In the genomic region with DNA sequence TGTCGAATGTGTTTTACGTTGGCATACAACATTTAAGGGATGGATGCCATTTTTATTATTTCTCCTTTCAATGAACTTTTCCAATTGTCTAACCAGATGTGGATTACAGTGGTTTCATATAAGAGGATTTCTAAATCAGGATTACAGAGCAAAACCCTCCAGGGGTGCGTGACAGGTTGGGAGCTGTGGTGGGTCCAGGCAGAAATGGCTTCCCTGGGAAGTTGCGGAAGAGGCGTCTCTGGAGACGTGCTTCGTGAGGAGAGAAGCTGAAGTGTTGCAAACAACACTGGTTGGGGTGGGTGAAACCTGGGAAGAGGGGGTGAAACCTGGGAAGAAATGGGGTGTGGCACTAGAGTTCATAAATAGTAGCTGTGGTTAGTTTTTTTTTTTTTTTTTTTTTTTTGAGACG, we compare ENCODE assay signal across 20 cellular contexts. TPM values are rescaled to one million over a fixed set of nuclear protein-coding genes. Genes with fewer than 3 reads are reported as not detected.
DNase-seq lines count a peak whose midpoint lies in the region; ATAC-seq and TF ChIP-seq lines count a peak whose summit lies in the region.
"Had no signal": no experiment of that assay in that cellular context is flagged by ENCODE, and none has a peak within 500 bp of the region (broad histone marks: within the 10 kb centered on the region; RNA-seq: fewer than 3 reads in every experiment).

No MANE protein-coding gene starts in this region.

- H3K4me3 Mint-ChIP-seq in stimulated activated naive CD8-positive, alpha-beta T cell treated with anti-CD3 and anti-CD28 coated beads, Interleukin-15, Interleukin-2, amounts not matched to agents 100 ng/mL and 50 ng/mL, for 24 hours = no peak overlapping the region
- H3K4me3 Mint-ChIP-seq: activated naive CD4-positive, alpha-beta T cell treated with anti-CD3 and anti-CD28 coated beads, Interleukin-2, amount 10 ng/mL, durations not matched to agents 7 days and 5 days had no signal

- no peaks in the 10 kb centered on the region for H3K27me3 ChIP-seq in brain microvascular endothelial cell (replicated peaks)
- no peaks in the 10 kb centered on the region for H3K27me3 ChIP-seq in osteoblast (ENCODE audit: insufficient read depth, low read length)
- H3K27me3 ChIP-seq in stomach = no peaks in the 10 kb centered on the region
- H3K27me3 ChIP-seq: upper lobe of left lung had no signal

- peak overlapping the region; percentile 34 for H3K4me2 ChIP-seq in osteoblast (ENCODE audit: insufficient read depth, low read length)

- H3K27ac ChIP-seq in brain microvascular endothelial cell (peak overlapping the region; percentile 19), osteoblast (ENCODE audit: low read depth, low read length) (peak overlapping the region; percentile 95), stomach (peak overlapping the region in 2 of 5 donors; percentile 61 to 65)

- WGBS in stomach, 5 donors = 64 to 83% (median 75%) methylated on average over 7 to 8 of the region's 8 CpGs

- H3K27me3 Mint-ChIP-seq in stimulated activated naive CD8-positive, alpha-beta T cell treated with anti-CD3 and anti-CD28 coated beads, Interleukin-15, Interleukin-2, amounts not matched to agents 100 ng/mL and 50 ng/mL, for 24 hours = no peaks in the 10 kb centered on the region

- no peak overlapping the region for H3K4me3 ChIP-seq in brain microvascular endothelial cell (ENCODE audit: low read depth, low read length)
- peak overlapping the region; percentile 8 for H3K4me3 ChIP-seq in osteoblast (ENCODE audit: insufficient read depth, low read length)
- H3K4me3 ChIP-seq in stomach = no peak overlapping the region
- H3K4me3 ChIP-seq: upper lobe of left lung had no signal

- peaks cover 13% of the 10 kb centered on the region for H3K36me3 ChIP-seq in brain microvascular endothelial cell (replicated peaks)
- H3K36me3 ChIP-seq in osteoblast (ENCODE audit: insufficient read depth, low read length) = peaks cover 12% of the 10 kb centered on the region
- peaks cover 11 to 24% (median 24%) of the 10 kb centered on the region in 4 donors for H3K36me3 ChIP-seq in stomach

- H3K27ac Mint-ChIP-seq in stimulated activated naive CD8-positive, alpha-beta T cell treated with anti-CD3 and anti-CD28 coated beads, Interleukin-15, Interleukin-2, amounts not matched to agents 100 ng/mL and 50 ng/mL, for 24 hours = peak overlapping the region; percentile 5
- H3K27ac Mint-ChIP-seq: activated naive CD4-positive, alpha-beta T cell treated with anti-CD3 and anti-CD28 coated beads, Interleukin-2, amount 10 ng/mL, durations not matched to agents 7 days and 5 days had no signal

- TF ChIP-seq POLR2A in stomach (IDR thresholded peaks at IDR 0.05) = no peak

- H4K20me1 ChIP-seq in osteoblast (ENCODE audit: insufficient read depth, low read length) = no peaks in the 10 kb centered on the region

- TF ChIP-seq EP300 in stomach (IDR thresholded peaks at IDR 0.05) = no peak

- H3K4me1 ChIP-seq in osteoblast (ENCODE audit: insufficient read depth, low read length) = peaks cover 51% of the 10 kb centered on the region
- peaks cover 8 to 32% (median 15%) of the 10 kb centered on the region in 4 donors for H3K4me1 ChIP-seq in stomach

- intact Hi-C loops in stomach (cut with DNase I; ENCODE audit: low total_unique reads) = loop anchor here (10.0 kb wide), 1 partner anchor 500 kb away; the partner anchor contains the start of gene SH3PXD2B

- ATAC-seq in stimulated activated naive CD8-positive, alpha-beta T cell treated with anti-CD3 and anti-CD28 coated beads, Interleukin-15, Interleukin-2, amounts not matched to agents 100 U/mL and 50 U/mL, for 24 hours = no peak
- ATAC-seq in HG02642 (IDR thresholded peaks at IDR 0.05; ENCODE audit: poor library complexity, unreplicated experiment) (no peak), GM19455 (IDR thresholded peaks at IDR 0.05; ENCODE audit: unreplicated experiment) (no peak)
- ATAC-seq: HepG2, sciatic nerve had no signal

- in situ Hi-C loops in brain microvascular endothelial cell (cut with HindIII; ENCODE audit: low pct_ligation_motif_present, low sequenced_read_pairs) = no loop called here

- no peak overlapping the region for H2AFZ ChIP-seq in osteoblast (ENCODE audit: low read length)

- no peak for TF ChIP-seq CTCF in brain microvascular endothelial cell (IDR thresholded peaks at IDR 0.05; ENCODE audit: low read depth, low read length, missing control alignments)
- TF ChIP-seq CTCF in osteoblast (IDR thresholded peaks at IDR 0.05; ENCODE audit: extremely low read depth, low read depth, low read length) = no peak
- no peak for TF ChIP-seq CTCF in stomach (IDR thresholded peaks at IDR 0.05)

- H3K4me1 Mint-ChIP-seq in stimulated activated naive CD8-positive, alpha-beta T cell treated with anti-CD3 and anti-CD28 coated beads, Interleukin-15, Interleukin-2, amounts not matched to agents 100 ng/mL and 50 ng/mL, for 24 hours (ENCODE audit: low read depth) = peaks cover 9% of the 10 kb centered on the region

- H3K9me3 Mint-ChIP-seq in stimulated activated naive CD8-positive, alpha-beta T cell treated with anti-CD3 and anti-CD28 coated beads, Interleukin-15, Interleukin-2, amounts not matched to agents 100 ng/mL and 50 ng/mL, for 24 hours = no peaks in the 10 kb centered on the region
- H3K9me3 Mint-ChIP-seq: activated naive CD4-positive, alpha-beta T cell treated with anti-CD3 and anti-CD28 coated beads, Interleukin-2, amount 10 ng/mL, durations not matched to agents 7 days and 5 days had no signal

- no peak for DNase-seq in stimulated activated naive CD8-positive, alpha-beta T cell treated with anti-CD3 and anti-CD28 coated beads, Interleukin-15, Interleukin-2, amounts not matched to agents 100 U/mL and 50 U/mL, for 24 hours
- no peak for DNase-seq in brain microvascular endothelial cell
- DNase-seq in osteoblast (ENCODE audit: insufficient read length, low spot score, missing footprints) = no peak
- no peak for DNase-seq in stomach
- DNase-seq in 8988T = no peak
- DNase-seq: ACHN; activated CD4-positive, alpha-beta T cell treated with anti-CD3 and anti-CD28 coated beads, Interleukin-2, amount 50 U/mL, for 1 hour; activated naive CD4-positive, alpha-beta T cell treated with anti-CD3 and anti-CD28 coated beads, Interleukin-2, amount 10 ng/mL, durations not matched to agents 7 days and 5 days; GDM1; hippocampal formation; MV-4-11; NCI-H2107; NCI-H774; stimulated activated CD4-positive, alpha-beta T cell treated with anti-CD3 and anti-CD28 coated beads, Interleukin-4, amount 100 ng/mL, for 1 hour; upper lobe of left lung had no signal

- peaks cover 5% of the 10 kb centered on the region for H3K79me2 ChIP-seq in osteoblast (ENCODE audit: insufficient read depth, low read length)

- H3K9me3 ChIP-seq in osteoblast (ENCODE audit: low read depth, low read length) (no peaks in the 10 kb centered on the region), stomach (no peaks in the 10 kb centered on the region)
- H3K9me3 ChIP-seq: upper lobe of left lung had no signal

- H3K36me3 Mint-ChIP-seq in stimulated activated naive CD8-positive, alpha-beta T cell treated with anti-CD3 and anti-CD28 coated beads, Interleukin-15, Interleukin-2, amounts not matched to agents 100 ng/mL and 50 ng/mL, for 24 hours (ENCODE audit: low read depth) = peaks cover 7% of the 10 kb centered on the region
- H3K36me3 Mint-ChIP-seq: activated naive CD4-positive, alpha-beta T cell treated with anti-CD3 and anti-CD28 coated beads, Interleukin-2, amount 10 ng/mL, durations not matched to agents 7 days and 5 days had no signal

RNA-seq across cellular contexts. Expression of gene RPL26L1, which starts 4.5 kb away (rescaled TPM):
- 40.4 and 43.8 TPM in 2 replicates for total RNA-seq in osteoblast
- 10 to 100 TPM in 4 of 5 donors, 1 to 10 TPM in 1; 7.0 to 51.6 (median 21.9) TPM for total RNA-seq in stomach
- polyA plus RNA-seq in stomach = 10 to 100 TPM; 39.9 to 62.1 (median 60.8) TPM

RNA-seq across cellular contexts. Expression of gene ATP6V0E1, which starts 28.8 kb away (rescaled TPM):
- total RNA-seq in osteoblast (177 and 181 TPM in 2 replicates), stomach (100 to 1,000 TPM in 4 of 5 donors, 10 to 100 TPM in 1; 18.0 to 134 (median 127) TPM)
- 100 to 1,000 TPM; 158 to 328 (median 246) TPM for polyA plus RNA-seq in stomach
